13 cellular contexts compared by ENCODE assay signal in genomic region chr5:154345255-154345952, GRCh38.
DNase-seq lines count a peak whose midpoint lies in the region; ATAC-seq and TF ChIP-seq lines count a peak whose summit lies in the region.
"Had no signal": no experiment of that assay in that cellular context is flagged by ENCODE, and none has a peak within 500 bp of the region (broad histone marks: within the 10 kb centered on the region; RNA-seq: fewer than 3 reads in every experiment).

No MANE protein-coding gene starts in this region.

- no peaks in the 10 kb centered on the region for H3K9me3 Mint-ChIP-seq in memory B cell

- H3K27me3 ChIP-seq in effector memory CD4-positive, alpha-beta T cell (replicated peaks; ENCODE audit: control insufficient read depth, insufficient read depth, low read length, poor library complexity, severe bottlenecking): no peaks in the 10 kb centered on the region
- H3K27me3 ChIP-seq: colonic mucosa had no signal

- no peak for TF ChIP-seq CTCF in GM13977 (IDR thresholded peaks at IDR 0.05; ENCODE audit: extremely low read depth, insufficient read depth, missing control alignments)

- intact Hi-C loops in head of caudate nucleus (cut with DNase I): no loop called here

- in situ Hi-C loops in GM13977 (cut with MboI; ENCODE audit: low pct_unique_long_range_greater_than_20kb, low sequenced_read_pairs, unreplicated experiment): no loop called here

- no peak for DNase-seq in memory B cell (ENCODE audit: low spot score in 2 of 2)
- no peak for DNase-seq in head of caudate nucleus
- DNase-seq in GM13977 (ENCODE audit: low spot score): no peak
- DNase-seq in effector memory CD4-positive, alpha-beta T cell: no peak
- DNase-seq: colonic mucosa; NCI-H226; psoas muscle; stimulated activated CD4-positive, alpha-beta T cell treated with anti-CD3 and anti-CD28 coated beads, Interleukin-2, amount 100 ng/mL, for 24 hours; T-helper 9 cell had no signal

- H3K4me3 Mint-ChIP-seq in memory B cell: no peak overlapping the region

- peaks cover 6% of the 10 kb centered on the region for H3K4me1 Mint-ChIP-seq in memory B cell

- H3K4me1 ChIP-seq in effector memory CD4-positive, alpha-beta T cell (ENCODE audit: control insufficient read depth, insufficient read depth, low read length, poor library complexity, severe bottlenecking): no peaks in the 10 kb centered on the region
- H3K4me1 ChIP-seq: colonic mucosa, psoas muscle had no signal

- H3K27ac ChIP-seq in effector memory CD4-positive, alpha-beta T cell (ENCODE audit: insufficient read depth, low read length, poor library complexity, severe bottlenecking): no peak overlapping the region
- H3K27ac ChIP-seq: colonic mucosa, psoas muscle had no signal

- H3K27me3 Mint-ChIP-seq in memory B cell: no peaks in the 10 kb centered on the region

- H3K36me3 ChIP-seq in effector memory CD4-positive, alpha-beta T cell (ENCODE audit: control insufficient read depth, insufficient read depth, low read length): peaks cover under 1% of the 10 kb centered on the region
- H3K36me3 ChIP-seq: colonic mucosa had no signal

- no peaks in the 10 kb centered on the region for H3K9me3 ChIP-seq in effector memory CD4-positive, alpha-beta T cell (ENCODE audit: control insufficient read depth, low read length)
- H3K9me3 ChIP-seq: colonic mucosa, psoas muscle had no signal

- H3K4me3 ChIP-seq in effector memory CD4-positive, alpha-beta T cell (ENCODE audit: insufficient read depth, low read depth, low read length, poor library complexity, severe bottlenecking): no peak overlapping the region
- H3K4me3 ChIP-seq: colonic mucosa, psoas muscle had no signal

- ATAC-seq in GM19023 (IDR thresholded peaks at IDR 0.05; ENCODE audit: unreplicated experiment) (peak; percentile 80), GM21717 (IDR thresholded peaks at IDR 0.05; ENCODE audit: unreplicated experiment) (peak; percentile 93), HG03066 (IDR thresholded peaks at IDR 0.05; ENCODE audit: low read depth, unreplicated experiment) (peak; percentile 47), memory B cell (ENCODE audit: low read depth) (no peak)
- ATAC-seq: Panc1, psoas muscle had no signal

- H3K36me3 Mint-ChIP-seq in memory B cell: peaks cover 7% of the 10 kb centered on the region

- H3K27ac Mint-ChIP-seq in memory B cell: peak overlapping the region; percentile 28
